ENCODE assay signal across 9 cellular contexts in genomic region chr3:159882784-159883779, GRCh38. TPM values are rescaled to one million over a fixed set of nuclear protein-coding genes. Genes with fewer than 3 reads are reported as not detected.
A peak's percentile ranks its signal among the peaks of the same experiment; 100 is the strongest.
DNase-seq lines count a peak whose midpoint lies in the region; ATAC-seq, FAIRE-seq and TF ChIP-seq lines count a peak whose summit lies in the region.
"Had no signal": no experiment of that assay in that cellular context is flagged by ENCODE, and none has a peak within 500 bp of the region (broad histone marks: within the 10 kb centered on the region; RNA-seq: fewer than 3 reads in every experiment).

No MANE protein-coding gene starts in this region.

- H3K4me3 Mint-ChIP-seq in activated naive CD4-positive, alpha-beta T cell treated with anti-CD3 and anti-CD28 coated beads for 36 hours = no peak overlapping the region

- dilution Hi-C loops in keratinocyte (cut with MboI; ENCODE audit: extremely low pct_ligation_motif_present, low sequenced_read_pairs) = no loop called here

- no peaks in the 10 kb centered on the region for H3K36me3 ChIP-seq in adrenal gland (replicated peaks in 1 of 2)
- peaks cover 0 to 4% of the 10 kb centered on the region in 2 experiments for H3K36me3 ChIP-seq in keratinocyte (ENCODE audit: control insufficient read depth in 2 of 2, extremely low read depth in 1 of 2, insufficient read depth in 2 of 2, low read length in 2 of 2)
- H3K36me3 ChIP-seq in transverse colon = no peaks in the 10 kb centered on the region

- no peaks in the 10 kb centered on the region for H3K36me3 Mint-ChIP-seq in activated naive CD4-positive, alpha-beta T cell treated with anti-CD3 and anti-CD28 coated beads for 36 hours (ENCODE audit: low read depth)

- peak overlapping the region; percentile 18 for H3K9ac ChIP-seq in keratinocyte (ENCODE audit: control insufficient read depth, extremely low read depth, insufficient read depth, low read length)

- H3K4me1 ChIP-seq in adrenal gland (replicated peaks in 1 of 2) (peaks cover 0 to 11% of the 10 kb centered on the region in 2 donors), keratinocyte (ENCODE audit: control insufficient read depth, extremely low read depth, insufficient read depth, low read length) (peaks cover 31% of the 10 kb centered on the region), transverse colon (peaks cover 0 to 18% (median 7%) of the 10 kb centered on the region in 4 donors)

- TF ChIP-seq POLR2A in adrenal gland (IDR thresholded peaks at IDR 0.05) = no peak
- no peak for TF ChIP-seq POLR2A in transverse colon (IDR thresholded peaks at IDR 0.05)

- H3K4me2 ChIP-seq in keratinocyte (ENCODE audit: control insufficient read depth, extremely low read depth, insufficient read depth, low read depth, low read length) = peak overlapping the region; percentile 77

- intact Hi-C loops in adrenal gland (cut with DNase I) = no loop called here
- intact Hi-C loops in transverse colon (cut with DNase I; ENCODE audit: low total_unique reads) = no loop called here
- intact Hi-C loops in activated naive CD4-positive, alpha-beta T cell treated with anti-CD3 and anti-CD28 coated beads for 36 hours (cut with micrococcal nuclease) = loop anchor here (10.0 kb wide), 1 partner anchor 282 kb away; no protein-coding TSS in a partner anchor

- no peaks in the 10 kb centered on the region for H3K9me1 ChIP-seq in keratinocyte (ENCODE audit: control insufficient read depth, extremely low read depth, insufficient read depth, low read length)

- H3K4me3 ChIP-seq in adrenal gland = no peak overlapping the region
- H3K4me3 ChIP-seq in keratinocyte (ENCODE audit: control insufficient read depth in 2 of 3, extremely low read depth in 1 of 3, insufficient read depth in 2 of 3, low read depth in 1 of 3, low read length in 3 of 3) = no peak overlapping the region
- H3K4me3 ChIP-seq in transverse colon = no peak overlapping the region

- ATAC-seq in GM19452 (IDR thresholded peaks at IDR 0.05; ENCODE audit: unreplicated experiment) = no peak

- in situ Hi-C loops in transverse colon (cut with MboI; ENCODE audit: low pct_ligation_motif_present in 1 of 4, low pct_unique_long_range_greater_than_20kb in 1 of 4, low sequenced_read_pairs in 3 of 4) = no loop called here

- TF ChIP-seq CTCF in adrenal gland (IDR thresholded peaks at IDR 0.05) (no peak), keratinocyte (optimal IDR thresholded peaks at IDR 0.05 in 1 of 3, IDR thresholded peaks at IDR 0.05 in 1 of 3, conservative IDR thresholded peaks at IDR 0.05 in 1 of 3; ENCODE audit: extremely low read depth in 1 of 3, insufficient read depth in 2 of 3, low read length in 3 of 3) (no peak), transverse colon (IDR thresholded peaks at IDR 0.05) (no peak)

- peak; percentile 32 for FAIRE-seq in keratinocyte (lab: Jason Lieb, UNC)

- H3K9me3 ChIP-seq in adrenal gland (replicated peaks in 1 of 3) = no peaks in the 10 kb centered on the region
- H3K9me3 ChIP-seq in keratinocyte (ENCODE audit: control insufficient read depth, low read depth, low read length) = no peaks in the 10 kb centered on the region
- H3K9me3 ChIP-seq in transverse colon = no peaks in the 10 kb centered on the region

- H2AFZ ChIP-seq in keratinocyte (ENCODE audit: control insufficient read depth, low read length) = peak overlapping the region; percentile 38

- TF ChIP-seq EP300 in transverse colon (IDR thresholded peaks at IDR 0.05; ENCODE audit: low read depth) = no peak

- no peaks in the 10 kb centered on the region for H3K27me3 Mint-ChIP-seq in activated naive CD4-positive, alpha-beta T cell treated with anti-CD3 and anti-CD28 coated beads for 36 hours (ENCODE audit: low read depth)

- no peak overlapping the region for H3K27ac Mint-ChIP-seq in activated naive CD4-positive, alpha-beta T cell treated with anti-CD3 and anti-CD28 coated beads for 36 hours

- H3K27ac ChIP-seq in adrenal gland (peak overlapping the region in 1 of 5 donors; percentile 30), keratinocyte (ENCODE audit: control insufficient read depth, insufficient read depth, low read length) (peak overlapping the region; percentile 80), transverse colon (peak overlapping the region; percentile 22 to 65 (median 47))

- 37 to 43% (median 42%) methylated on average over 11 to 12 of the region's 12 CpGs for WGBS in adrenal gland, 4 donors
- WGBS in transverse colon (ENCODE audit: low coverage in 1 of 2), 2 donors = 51 to 62% methylated on average over 9 to 12 of the region's 12 CpGs

- no peaks in the 10 kb centered on the region for H3K27me3 ChIP-seq in adrenal gland
- H3K27me3 ChIP-seq in keratinocyte (ENCODE audit: control insufficient read depth, extremely low read depth, insufficient read depth, low read length) = no peaks in the 10 kb centered on the region
- H3K27me3 ChIP-seq in transverse colon = no peaks in the 10 kb centered on the region

- peaks cover 21% of the 10 kb centered on the region for H3K79me2 ChIP-seq in keratinocyte (ENCODE audit: control insufficient read depth, insufficient read depth, low read length)

- H3K4me1 Mint-ChIP-seq in activated naive CD4-positive, alpha-beta T cell treated with anti-CD3 and anti-CD28 coated beads for 36 hours (ENCODE audit: low read depth) = no peaks in the 10 kb centered on the region

- DNase-seq in NCI-H1092 treated with DMSO at 0.1 percent for 48 hours (lab: John Stamatoyannopoulos, UW) (peak; percentile 35), NCI-H1092 (lab: John Stamatoyannopoulos, UW) (no peak), adrenal gland (peak in 4 of 7 donors; percentile 16 to 27 (median 20)), keratinocyte (ENCODE audit: low read depth, low spot score) (no peak), transverse colon (no peak)
- DNase-seq in activated naive CD4-positive, alpha-beta T cell treated with anti-CD3 and anti-CD28 coated beads for 36 hours = no peak
- DNase-seq in stimulated activated CD4-positive, alpha-beta T cell treated with anti-CD3 and anti-CD28 coated beads, Interleukin-4, amount 100 ng/mL, for 4 hours = no peak

- no peaks in the 10 kb centered on the region for H3K9me3 Mint-ChIP-seq in activated naive CD4-positive, alpha-beta T cell treated with anti-CD3 and anti-CD28 coated beads for 36 hours

- H4K20me1 ChIP-seq in keratinocyte (ENCODE audit: control insufficient read depth, extremely low read depth, insufficient read depth, low read length) = no peaks in the 10 kb centered on the region

- CTCF ChIA-PET in activated naive CD4-positive, alpha-beta T cell treated with anti-CD3 and anti-CD28 coated beads for 36 hours (lab: Charles Lee) = interaction anchor here (0.7 to 5.4 kb wide), 9 partner anchors 14 to 123 kb away, joined by 3 to 87 read pairs (median 5); no protein-coding TSS in a partner anchor

RNA-seq across cellular contexts. Expression of gene SCHIP1, which starts 43.4 kb away (rescaled TPM):
- total RNA-seq in adrenal gland (1 to 10 TPM in 3 of 8 donors, under 1 TPM in 4, not detected in 1; 0.09 to 4.7 (median 0.58) TPM), transverse colon (1 to 10 TPM in 2 of 4 donors, under 1 TPM in 2; 0.20 to 7.5 (median 2.5) TPM)
- polyA plus RNA-seq in adrenal gland (1 to 10 TPM in 2 of 3 donors, under 1 TPM in 1; 0.27 to 2.2 (median 2.1) TPM), keratinocyte (0.80 to 3.1 TPM (median 1.5 TPM) in 3 replicates)
- polyA plus RNA-seq in keratinocyte (2011; ENCODE audit: low read depth) = 3.5 TPM
- 0.27 and 0.63 TPM in 2 replicates for polyA plus RNA-seq in keratinocyte (2011; cell fraction: cytosol; rRNA removed)
- 3.5 and 3.6 TPM in 2 replicates for polyA plus RNA-seq in keratinocyte (2011; cell fraction: nucleus; rRNA removed)
- 0.79 and 1.9 TPM in 2 replicates for polyA plus RNA-seq in keratinocyte (2012; ENCODE audit: low replicate concordance)
- 5.1 to 7.7 TPM (median 7.5 TPM) in 3 replicates for polyA minus RNA-seq in keratinocyte
- polyA minus RNA-seq in keratinocyte (2011; cell fraction: cytosol; rRNA and poly(A)+ RNA removed) = not detected
- polyA minus RNA-seq in keratinocyte (2011; cell fraction: nucleus; rRNA and poly(A)+ RNA removed) = 7.0 and 22.3 TPM in 2 replicates
- not detected for total RNA-seq in activated naive CD4-positive, alpha-beta T cell treated with anti-CD3 and anti-CD28 coated beads for 36 hours
- total RNA-seq: T-helper 1 cell treated with Interleukin-12 subunit alpha and Interleukin-12 subunit beta and Interleukin-4 antibody, amounts not matched to agents 30 ng/mL and 1 ng/mL, for 36 hours had no signal

Comparison
In these comparisons a context has a peak if more than half of its experiments do, and no peak if none do; other contexts are left out.
1. DNase-seq: peak in NCI-H1092 treated with DMSO at 0.1 percent for 48 hours (single experiment) and adrenal gland (4 of 7); none in NCI-H1092 (single experiment), keratinocyte (single experiment), transverse colon (single experiment), activated naive CD4-positive, alpha-beta T cell treated with anti-CD3 and anti-CD28 coated beads for 36 hours (single experiment) and stimulated activated CD4-positive, alpha-beta T cell treated with anti-CD3 and anti-CD28 coated beads, Interleukin-4, amount 100 ng/mL, for 4 hours (0 of 2).